Comparison of ENCODE assay signal across 11 cellular contexts in genomic region chr7:127911968-127912511, GRCh38.
DNase-seq lines count a peak whose midpoint lies in the region; ATAC-seq, FAIRE-seq and TF ChIP-seq lines count a peak whose summit lies in the region.
"Had no signal": no experiment of that assay in that cellular context is flagged by ENCODE, and none has a peak within 500 bp of the region (broad histone marks: within the 10 kb centered on the region; RNA-seq: fewer than 3 reads in every experiment).

No MANE protein-coding gene starts in this region.

- peak; percentile 45 for FAIRE-seq in GM12891 (lab: Jason Lieb, UNC)
- FAIRE-seq: keratinocyte had no signal

- TF ChIP-seq EP300 in ovary (IDR thresholded peaks at IDR 0.05): no peak

- H3K4me1 ChIP-seq in ovary (ENCODE audit: insufficient read depth): no peaks in the 10 kb centered on the region

- no peak for TF ChIP-seq POLR2A in GM12891 (IDR thresholded peaks at IDR 0.05; ENCODE audit: low read depth, low read length)
- TF ChIP-seq POLR2A in ovary (IDR thresholded peaks at IDR 0.05): no peak

- DNase-seq in GM12891 (ENCODE audit: insufficient read length, low spot score): no peak
- no peak for DNase-seq in SHP77 treated with DMSO at 0.1 percent for 48 hours (lab: John Stamatoyannopoulos, UW)
- no peak for DNase-seq in NCI-H2081 (lab: John Stamatoyannopoulos, UW)
- no peak for DNase-seq in ovary
- no peak for DNase-seq in NCI-H1417 treated with DMSO at 0.1 percent for 48 hours (lab: John Stamatoyannopoulos, UW)
- DNase-seq: activated effector memory CD4-positive, alpha-beta T cell treated with Interleukin-2 at 50 U/mL for 16 hours; WERI-Rb-1 had no signal

- TF ChIP-seq CTCF in ovary (IDR thresholded peaks at IDR 0.05): no peak

- ATAC-seq in GM19395 (IDR thresholded peaks at IDR 0.05; ENCODE audit: unreplicated experiment) (peak; percentile 89), HG02763 (IDR thresholded peaks at IDR 0.05; ENCODE audit: unreplicated experiment) (peak; percentile 72), HG03457 (IDR thresholded peaks at IDR 0.05; ENCODE audit: unreplicated experiment) (peak; percentile 75)

- no peaks in the 10 kb centered on the region for H3K9me3 ChIP-seq in ovary

- intact Hi-C loops in ovary (cut with DNase I): no loop called here

- H3K36me3 ChIP-seq in ovary: no peaks in the 10 kb centered on the region
- H3K36me3 ChIP-seq: WERI-Rb-1 had no signal

- H3K4me3 ChIP-seq in ovary: no peak overlapping the region

- no peaks in the 10 kb centered on the region for H3K27me3 ChIP-seq in ovary

- 93 to 97% (median 94%) methylated on average over 1 of the region's 1 CpG for WGBS in ovary, 3 donors

- H3K27ac ChIP-seq in ovary: no peak overlapping the region
- H3K27ac ChIP-seq: WERI-Rb-1 had no signal

TF ChIP-seq in GM12891, 5 proteins besides CTCF, POLR2A, EP300 and RAD21:
- no peak for TF ChIP-seq TAF1 (IDR thresholded peaks at IDR 0.05; ENCODE audit: low read depth, low read length)
- TF ChIP-seq POLR2AphosphoS5 (IDR thresholded peaks at IDR 0.05; ENCODE audit: low read depth, low read length): no peak
- no peak for TF ChIP-seq PAX5 (IDR thresholded peaks at IDR 0.05; ENCODE audit: insufficient read depth, low read length, severe bottlenecking)
- no peak for TF ChIP-seq POU2F2 (IDR thresholded peaks at IDR 0.05; ENCODE audit: low read depth, low read length)
- TF ChIP-seq SPI1 (IDR thresholded peaks at IDR 0.05; ENCODE audit: low read depth, low read length): peak; percentile 91
